ENCODE assay signal across 12 cellular contexts in genomic region chr3:4972652-4973643, GRCh38. TPM values are rescaled to one million over a fixed set of nuclear protein-coding genes. Genes with fewer than 3 reads are reported as not detected.
DNase-seq lines count a peak whose midpoint lies in the region; ATAC-seq and TF ChIP-seq lines count a peak whose summit lies in the region.
"Had no signal": no experiment of that assay in that cellular context is flagged by ENCODE, and none has a peak within 500 bp of the region (broad histone marks: within the 10 kb centered on the region; RNA-seq: fewer than 3 reads in every experiment).

No MANE protein-coding gene starts in this region.

- H3K4me1 Mint-ChIP-seq in activated T-helper 2 cell treated with anti-CD3 and anti-CD28 coated beads, Interferon-gamma antibody, Interleukin-2, Interleukin-4, amounts not matched to agents 10 μg/mL and 5 μg/mL and 100 μg/mL, durations not matched to agents 14 hours and 24 hours and 36 hours (ENCODE audit: low read depth), result peaks cover 42% of the 10 kb centered on the region

- H3K4me1 ChIP-seq in BLaER1, result peaks cover 57% of the 10 kb centered on the region
- H3K4me1 ChIP-seq in psoas muscle, result peaks cover 14% of the 10 kb centered on the region

- ATAC-seq in GM18861 (IDR thresholded peaks at IDR 0.05; ENCODE audit: unreplicated experiment) (peak; percentile 26), HG02938 (IDR thresholded peaks at IDR 0.05; ENCODE audit: unreplicated experiment) (peak; percentile 37), psoas muscle (no peak), HG03039 (IDR thresholded peaks at IDR 0.05; ENCODE audit: unreplicated experiment) (no peak)

- H3K4me3 ChIP-seq in BLaER1 (peak overlapping the region; percentile 26; the same call in 1 of the 2 replicates), psoas muscle (no peak overlapping the region)

- H3K9me3 ChIP-seq in BLaER1 (0 out of 2 replicates have a peak, but pooled peaks cover 5% of the 10 kb centered on the region), psoas muscle (no peaks in the 10 kb centered on the region)

- H3K4me2 ChIP-seq in BLaER1, result peak overlapping the region; percentile 71

- DNase-seq in activated T-helper 2 cell treated with anti-CD3 and anti-CD28 coated beads, Interferon-gamma antibody, Interleukin-2, Interleukin-4, amounts not matched to agents 10 μg/mL and 5 μg/mL and 100 μg/mL, durations not matched to agents 14 hours and 24 hours and 36 hours (ENCODE audit: low spot score), result no peak
- DNase-seq in HEK293T (ENCODE audit: extremely low spot score) (no peak), psoas muscle (no peak)
- no peak for DNase-seq in activated naive CD4-positive, alpha-beta T cell (lab: John Stamatoyannopoulos, UW)
- DNase-seq: activated CD4-positive, alpha-beta T cell treated with anti-CD3 and anti-CD28 coated beads, Interleukin-2, amount 50 U/mL, for 1 hour; foreskin fibroblast; NCI-H187; trophoblast cell had no signal

- peak overlapping the region; percentile 63 for H3K27ac Mint-ChIP-seq in activated T-helper 2 cell treated with anti-CD3 and anti-CD28 coated beads, Interferon-gamma antibody, Interleukin-2, Interleukin-4, amounts not matched to agents 10 μg/mL and 5 μg/mL and 100 μg/mL, durations not matched to agents 14 hours and 24 hours and 36 hours

- H3K27me3 ChIP-seq in BLaER1 (no peaks in the 10 kb centered on the region), psoas muscle (ENCODE audit: insufficient read depth in 3 of 3, low read length in 2 of 3) (no peaks in the 10 kb centered on the region)

- CTCF ChIA-PET in HEK293T (lab: Yijun Ruan, JAX), result interaction anchor here (0.6 kb wide), 2 partner anchors 85 to 1699 kb away, joined by 3 read pairs; no protein-coding TSS in a partner anchor

- WGBS in psoas muscle, 3 donors, result 77 to 88% (median 77%) methylated on average over 9 of the region's 9 CpGs

- intact Hi-C loops in activated T-helper 2 cell treated with anti-CD3 and anti-CD28 coated beads, Interferon-gamma antibody, Interleukin-2, Interleukin-4, amounts not matched to agents 10 μg/mL and 5 μg/mL and 100 μg/mL, durations not matched to agents 14 hours and 24 hours and 36 hours (cut with micrococcal nuclease), result no loop called here
- intact Hi-C loops in psoas muscle (cut with DNase I), result no loop called here

- POLR2A ChIA-PET in HEK293T (lab: Yijun Ruan, JAX), result no interaction called here

- H3K27me3 Mint-ChIP-seq in activated T-helper 2 cell treated with anti-CD3 and anti-CD28 coated beads, Interferon-gamma antibody, Interleukin-2, Interleukin-4, amounts not matched to agents 10 μg/mL and 5 μg/mL and 100 μg/mL, durations not matched to agents 14 hours and 24 hours and 36 hours (ENCODE audit: low read depth), result no peaks in the 10 kb centered on the region

- H3K9ac ChIP-seq in BLaER1, result peak overlapping the region; percentile 28; the same call in 1 of the 2 replicates

- H3K36me3 Mint-ChIP-seq in activated T-helper 2 cell treated with anti-CD3 and anti-CD28 coated beads, Interferon-gamma antibody, Interleukin-2, Interleukin-4, amounts not matched to agents 10 μg/mL and 5 μg/mL and 100 μg/mL, durations not matched to agents 14 hours and 24 hours and 36 hours (ENCODE audit: low read depth), result peaks cover 49% of the 10 kb centered on the region

- no peaks in the 10 kb centered on the region for H3K36me3 ChIP-seq in BLaER1
- H3K36me3 ChIP-seq in psoas muscle (ENCODE audit: insufficient read depth in 1 of 2, low read depth in 1 of 2), result no peaks in the 10 kb centered on the region

- TF ChIP-seq CTCF in psoas muscle (IDR thresholded peaks at IDR 0.05), result no peak

- H3K9me3 Mint-ChIP-seq in activated T-helper 2 cell treated with anti-CD3 and anti-CD28 coated beads, Interferon-gamma antibody, Interleukin-2, Interleukin-4, amounts not matched to agents 10 μg/mL and 5 μg/mL and 100 μg/mL, durations not matched to agents 14 hours and 24 hours and 36 hours, result peaks cover 51% of the 10 kb centered on the region

- H3K27ac ChIP-seq in BLaER1, result peak overlapping the region; percentile 77
- H3K27ac ChIP-seq in psoas muscle, result no peak overlapping the region

- H4K20me1 ChIP-seq in BLaER1, result no peaks in the 10 kb centered on the region

- H3K4me3 Mint-ChIP-seq in activated T-helper 2 cell treated with anti-CD3 and anti-CD28 coated beads, Interferon-gamma antibody, Interleukin-2, Interleukin-4, amounts not matched to agents 10 μg/mL and 5 μg/mL and 100 μg/mL, durations not matched to agents 14 hours and 24 hours and 36 hours (ENCODE audit: low read depth), result no peak overlapping the region

TF ChIP-seq in HEK293T, 16 proteins besides CTCF, POLR2A, EP300 and RAD21:
- TF ChIP-seq SUZ12 (IDR thresholded peaks at IDR 0.05) (no peak), BHLHE40 (IDR thresholded peaks at IDR 0.05; ENCODE audit: borderline replicate concordance) (no peak), SP1 (IDR thresholded peaks at IDR 0.05) (no peak)

RNA-seq across cellular contexts. Expression of gene BHLHE40, which starts 6.3 kb away (rescaled TPM):
- total RNA-seq in activated T-helper 2 cell treated with anti-CD3 and anti-CD28 coated beads, Interferon-gamma antibody, Interleukin-2, Interleukin-4, amounts not matched to agents 10 μg/mL and 5 μg/mL and 100 μg/mL, durations not matched to agents 14 hours and 24 hours and 36 hours, result 421 and 425 TPM in 2 replicates
- 100 to 1,000 TPM in 1 of 4 donors, 10 to 100 TPM in 3; 22.7 to 143 (median 77.0) TPM for total RNA-seq in psoas muscle
- polyA plus RNA-seq in psoas muscle, result 10 to 100 TPM; 16.7 to 65.1 (median 33.5) TPM

Comparison
In these comparisons a context has a peak if more than half of its experiments do, and no peak if none do; other contexts are left out.
1. ATAC-seq: peak in GM18861 (single experiment) and HG02938 (single experiment); none in psoas muscle (0 of 4) and HG03039 (single experiment).